19 cellular contexts compared by ENCODE assay signal in the genomic region with DNA sequence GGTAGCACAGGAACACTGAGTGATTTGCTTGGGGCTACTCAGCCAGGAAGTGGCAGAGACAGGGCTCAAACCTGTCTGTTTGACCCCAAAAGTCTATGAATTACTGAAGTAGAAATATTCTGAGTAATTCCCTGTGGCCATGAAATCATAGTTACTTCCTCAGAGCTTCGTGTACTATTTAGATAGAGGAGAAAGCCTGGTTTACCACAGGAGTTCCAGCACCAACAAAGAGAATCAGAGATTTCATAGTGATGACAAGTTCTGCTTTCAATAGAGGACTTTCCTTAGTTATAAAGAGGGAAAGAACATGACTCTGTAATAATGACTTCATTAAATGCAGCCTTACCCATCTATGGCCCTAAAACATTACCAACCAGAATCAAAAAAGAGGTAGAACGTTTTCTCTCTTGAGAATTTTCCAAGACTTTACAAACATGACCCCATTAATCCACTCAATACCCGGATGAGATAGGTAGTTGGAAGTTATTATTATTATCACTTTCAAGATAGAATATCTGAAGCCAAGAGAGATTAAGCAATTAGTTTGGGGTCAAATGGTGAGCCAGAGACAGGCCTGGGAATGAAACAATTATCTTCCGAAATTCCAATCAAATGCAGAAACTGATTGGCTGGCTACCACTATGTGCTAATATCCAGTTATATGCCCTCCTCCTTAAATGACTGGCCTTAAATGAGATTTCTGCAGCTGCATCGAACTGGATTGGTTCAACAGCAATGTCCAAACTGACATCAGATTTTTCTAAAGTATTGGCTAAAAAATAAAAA. TPM values are rescaled to one million over a fixed set of nuclear protein-coding genes. Genes with fewer than 3 reads are reported as not detected.
DNase-seq lines count a peak whose midpoint lies in the region; ATAC-seq, FAIRE-seq and TF ChIP-seq lines count a peak whose summit lies in the region.
"Had no signal": no experiment of that assay in that cellular context is flagged by ENCODE, and none has a peak within 500 bp of the region (broad histone marks: within the 10 kb centered on the region; RNA-seq: fewer than 3 reads in every experiment).

No MANE protein-coding gene starts in this region.

- H3K9ac ChIP-seq in GM12878 (ENCODE audit: control insufficient read depth, insufficient read depth, low read length), result no peak overlapping the region

- H3K27me3 Mint-ChIP-seq in activated T-helper 17 cell treated with anti-CD3 and anti-CD28 coated beads, Interleukin-2, amount 50 U/mL, for 72 hours, result peaks cover 3% of the 10 kb centered on the region

- peaks cover 4% of the 10 kb centered on the region for H3K9me3 Mint-ChIP-seq in activated T-helper 17 cell treated with anti-CD3 and anti-CD28 coated beads, Interleukin-2, amount 50 U/mL, for 72 hours

- SMC1A ChIA-PET in GM12878 (lab: Charles Lee; ENCODE audit: uncharacterized antibody, unreplicated experiment), result interaction anchor here (0.8 to 1.4 kb wide), 2 partner anchors 13 to 74 kb away, joined by 3 read pairs; partner anchors contain the start of gene WNT5A

- no peak overlapping the region for H3K4me3 Mint-ChIP-seq in activated T-helper 17 cell treated with anti-CD3 and anti-CD28 coated beads, Interleukin-2, amount 50 U/mL, for 72 hours

- H3K4me3 ChIP-seq in GM12878, result no peak overlapping the region
- no peak overlapping the region for H3K4me3 ChIP-seq in sigmoid colon
- H3K4me3 ChIP-seq: A549, K562 had no signal

- no peaks in the 10 kb centered on the region for H3K27me3 ChIP-seq in GM12878 (replicated peaks in 1 of 2; ENCODE audit: control insufficient read depth in 2 of 2, insufficient read depth in 2 of 2, low read length in 1 of 2)
- no peaks in the 10 kb centered on the region for H3K27me3 ChIP-seq in sigmoid colon

- H3K27ac Mint-ChIP-seq in activated T-helper 17 cell treated with anti-CD3 and anti-CD28 coated beads, Interleukin-2, amount 50 U/mL, for 72 hours, result no peak overlapping the region

- no peaks in the 10 kb centered on the region for H3K79me2 ChIP-seq in GM12878 (ENCODE audit: control insufficient read depth, insufficient read depth, low read length)

- no peak for FAIRE-seq in RCC 7860 (lab: Jason Lieb, UNC)
- FAIRE-seq in GM12878 (lab: Jason Lieb, UNC), result no peak
- FAIRE-seq: A549, K562 had no signal

- CTCF ChIA-PET in GM12878 (lab: Yijun Ruan, JAX), result interaction anchor here (1.0 to 1.2 kb wide), 2 partner anchors 16 to 220 kb away, joined by 3 to 5 read pairs; no protein-coding TSS in a partner anchor

- no peak overlapping the region for H2AFZ ChIP-seq in GM12878 (ENCODE audit: control insufficient read depth, low read depth, low read length)

- TF ChIP-seq RAD21 in GM12878 (IDR thresholded peaks at IDR 0.05; ENCODE audit: insufficient read depth, low read depth, low read length), result no peak

- WGBS in GM12878 (ENCODE audit: insufficient coverage, insufficient replicate concordance, low lambda C conversion rate, missing lambda C conversion rate), result 34% methylated on average over 5 of the region's 5 CpGs
- WGBS in sigmoid colon, 2 donors, result 84 to 89% methylated on average over 5 of the region's 5 CpGs

- BruUV-seq in GM12878 (replicated peaks; lab: Mats Ljungman, UMichigan), result no TSS peak

- no peak overlapping the region for H3K4me2 ChIP-seq in GM12878 (ENCODE audit: control insufficient read depth, insufficient read depth)
- H3K4me2 ChIP-seq: A549 had no signal

- H3K36me3 Mint-ChIP-seq in activated T-helper 17 cell treated with anti-CD3 and anti-CD28 coated beads, Interleukin-2, amount 50 U/mL, for 72 hours (ENCODE audit: low read depth), result no peaks in the 10 kb centered on the region

- in situ Hi-C loops in GM12878 (cut with MboI), result no loop called here

- intact Hi-C loops in GM12878 (cut with micrococcal nuclease; ENCODE audit: unreplicated experiment) (no loop called here), sigmoid colon (cut with DNase I) (no loop called here)

- DNase-seq in ELR (ENCODE audit: low read depth), result peak; percentile 66
- peak; percentile 80 for DNase-seq in RCC 7860 (ENCODE audit: low spot score)
- DNase-seq in GM12878 (ENCODE audit: low read depth, low spot score), result no peak
- no peak for DNase-seq in omental fat pad (ENCODE audit: low spot score)
- DNase-seq in sigmoid colon, result no peak
- no peak for DNase-seq in caudate nucleus (lab: John Stamatoyannopoulos, UW)
- DNase-seq in amygdala (lab: John Stamatoyannopoulos, UW), result no peak
- DNase-seq: C1 segment of cervical spinal cord; DND-41; NCI-H1048; NCI-H1436 treated with DMSO at 0.1 percent for 48 hours; NCI-H2029 treated with DMSO at 0.1 percent for 48 hours; NCI-H2171 treated with DMSO at 0.1 percent for 48 hours; NCI-H446 treated with DMSO at 0.1 percent for 48 hours; NK-92 treated with Interleukin-12 subunit alpha and Interleukin-12 subunit beta, amount 100 ng/mL, for 24 hours had no signal

- no peaks in the 10 kb centered on the region for H4K20me1 ChIP-seq in GM12878 (ENCODE audit: control insufficient read depth, insufficient read depth)

- ATAC-seq in GM12878 (peak; percentile 42; the same call in 2 of the 3 replicates), omental fat pad (ENCODE audit: low FRiP score) (peak; percentile 46)
- ATAC-seq in activated T-helper 17 cell treated with anti-CD3 and anti-CD28 coated beads, Interleukin-2, amount 50 U/mL, for 72 hours (replicated peaks), result no peak
- ATAC-seq: A549, HCT116, K562 had no signal

- H3K27ac ChIP-seq in GM12878 (ENCODE audit: control insufficient read depth, insufficient read depth) (no peak overlapping the region), sigmoid colon (no peak overlapping the region), caudate nucleus (ENCODE audit: low read depth, low read length) (no peak overlapping the region)
- H3K27ac ChIP-seq: A549 had no signal

- TF ChIP-seq POLR2A in GM12878 (IDR thresholded peaks at IDR 0.05; ENCODE audit: low read depth, low read length) (no peak), sigmoid colon (IDR thresholded peaks at IDR 0.05) (no peak)

- H3K4me1 ChIP-seq in GM12878 (ENCODE audit: control insufficient read depth, insufficient read depth, low read length), result no peaks in the 10 kb centered on the region
- H3K4me1 ChIP-seq in sigmoid colon, result no peaks in the 10 kb centered on the region
- H3K4me1 ChIP-seq: A549 had no signal

- H3K9me3 ChIP-seq in GM12878 (replicated peaks; ENCODE audit: control insufficient read depth, insufficient read depth, low read length) (no peaks in the 10 kb centered on the region), sigmoid colon (no peaks in the 10 kb centered on the region)
- H3K9me3 ChIP-seq: A549 had no signal

- POLR2A ChIA-PET in GM12878 (lab: Charles Lee), result no interaction called here

- no peaks in the 10 kb centered on the region for H3K4me1 Mint-ChIP-seq in activated T-helper 17 cell treated with anti-CD3 and anti-CD28 coated beads, Interleukin-2, amount 50 U/mL, for 72 hours

- RAD21 ChIA-PET in GM12878 (lab: Charles Lee; ENCODE audit: unreplicated experiment), result no interaction called here

- H3K36me3 ChIP-seq in GM12878 (ENCODE audit: control insufficient read depth in 2 of 2, insufficient read depth in 2 of 2, low read length in 1 of 2) (no peaks in the 10 kb centered on the region), sigmoid colon (no peaks in the 10 kb centered on the region)

- TF ChIP-seq CTCF in GM12878 (IDR thresholded peaks at IDR 0.05 in 2 of 3, conservative IDR thresholded peaks at IDR 0.05 in 1 of 3; ENCODE audit: control insufficient read depth in 2 of 3, extremely low read depth in 1 of 3, insufficient read depth in 1 of 3, low read depth in 3 of 3, low read length in 3 of 3) (no peak), omental fat pad (IDR thresholded peaks at IDR 0.05) (no peak), sigmoid colon (IDR thresholded peaks at IDR 0.05) (no peak)

- TF ChIP-seq EP300 in GM12878 (IDR thresholded peaks at IDR 0.05; ENCODE audit: borderline replicate concordance in 1 of 2, control insufficient read depth in 1 of 2, low read depth in 2 of 2, low read length in 2 of 2) (no peak), sigmoid colon (IDR thresholded peaks at IDR 0.05) (no peak)

TF ChIP-seq in GM12878, 131 proteins besides CTCF, POLR2A, EP300 and RAD21 (continues in another document):
- TF ChIP-seq POU2F2 (IDR thresholded peaks at IDR 0.05; ENCODE audit: borderline replicate concordance, low read depth, low read length), result no peak
- 0 out of 2 replicates have a peak, but pooled peaks have one; percentile 37 for TF ChIP-seq ZNF24 (IDR thresholded peaks at IDR 0.05)
- no peak for TF ChIP-seq KDM1A (IDR thresholded peaks at IDR 0.05; ENCODE audit: borderline replicate concordance)
- TF ChIP-seq, protein P1, sequence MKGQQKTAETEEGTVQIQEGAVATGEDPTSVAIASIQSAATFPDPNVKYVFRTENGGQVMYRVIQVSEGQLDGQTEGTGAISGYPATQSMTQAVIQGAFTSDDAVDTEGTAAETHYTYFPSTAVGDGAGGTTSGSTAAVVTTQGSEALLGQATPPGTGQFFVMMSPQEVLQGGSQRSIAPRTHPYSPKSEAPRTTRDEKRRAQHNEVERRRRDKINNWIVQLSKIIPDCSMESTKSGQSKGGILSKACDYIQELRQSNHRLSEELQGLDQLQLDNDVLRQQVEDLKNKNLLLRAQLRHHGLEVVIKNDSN (IDR thresholded peaks at IDR 0.05; ENCODE audit: borderline replicate concordance, extremely low read length, insufficient read depth, low read depth, low read length), result no peak

RNA-seq across cellular contexts. Expression of gene WNT5A, which starts 13.6 kb away (rescaled TPM):
- total RNA-seq in GM12878 (2013; cell fraction: nucleolus; rRNA removed), result 6.3 and 7.8 TPM in 2 replicates
- total RNA-seq in GM12878 (2014; rRNA removed) (0.27 and 0.34 TPM in 2 replicates), GM12878 (2014; rRNA removed; fragmentation: Illumina TruSeq; extraction: Trizol) (0.32 and 0.45 TPM in 2 replicates), GM12878 (2021) (1.1 and 1.7 TPM in 2 replicates), omental fat pad (10 to 100 TPM in 2 of 4 donors, 1 to 10 TPM in 2; 2.5 to 52.0 (median 7.3) TPM), sigmoid colon (10 to 100 TPM in 2 of 4 donors, 1 to 10 TPM in 2; 3.9 to 11.9 (median 9.7) TPM)
- polyA plus RNA-seq in GM12878 (2011; ENCODE audit: low read depth), result 0.13 TPM
- polyA plus RNA-seq in GM12878 (2011; rRNA removed) (2.8 and 3.6 TPM in 2 replicates), GM12878 (2014; fragmentation: Illumina TruSeq; extraction: Trizol) (0.48 TPM in 2 replicates), GM12878 (2014; fragmentation: Nextera tagmentation; extraction: Ambion mirVana) (under 1 TPM; 0.11 TPM), GM12878 (2014; rRNA removed) (0.42 and 0.82 TPM in 2 replicates), GM12878 (2016; fragmentation: Nextera tagmentation; extraction: Ambion mirVana) (under 1 TPM; 0.06 to 0.09 TPM), sigmoid colon (1 to 10 TPM in 1 of 3 donors, under 1 TPM in 2; under 0.01 to 2.0 (median 0.46) TPM)
- 2.7 and 4.0 TPM in 2 replicates for polyA plus RNA-seq in GM12878 (2011; cell fraction: cytosol; rRNA removed)
- polyA plus RNA-seq in GM12878 (2011; cell fraction: nucleus; rRNA removed), result 11.6 and 12.0 TPM in 2 replicates
- 0.35 and 1.1 TPM in 2 replicates for polyA plus RNA-seq in GM12878 (2012)
- 3.9 and 8.4 TPM in 2 replicates for polyA minus RNA-seq in GM12878 (2011; rRNA and poly(A)+ RNA removed)
- polyA minus RNA-seq in GM12878 (2011; cell fraction: cytosol; rRNA and poly(A)+ RNA removed), result 2.9 and 3.9 TPM in 2 replicates
- polyA minus RNA-seq in GM12878 (2011; cell fraction: nucleus; rRNA and poly(A)+ RNA removed), result 4.0 and 4.9 TPM in 2 replicates
- not detected for total RNA-seq in activated T-helper 17 cell treated with anti-CD3 and anti-CD28 coated beads, Interleukin-2, amount 50 U/mL, for 72 hours
- polyA plus RNA-seq: K562 had no signal

Comparison
In these comparisons a context has a peak if more than half of its experiments do, and no peak if none do; other contexts are left out.
1. DNase-seq: peak in ELR (single experiment) and RCC 7860 (single experiment); none in GM12878 (single experiment), omental fat pad (single experiment), sigmoid colon (single experiment), caudate nucleus (0 of 61) and amygdala (0 of 56).